In genomic region chr16:29115013-29115813, GRCh38 we compare ENCODE assay signal across 8 cellular contexts.
DNase-seq lines count a peak whose midpoint lies in the region; FAIRE-seq and TF ChIP-seq lines count a peak whose summit lies in the region.
"Not testable (repeated sequence)": the region's sequence is repeated elsewhere in the genome, so short reads cannot be mapped to it uniquely, and the experiment has no call there.

No MANE protein-coding gene starts in this region.

- not testable (repeated sequence) for H3K9ac ChIP-seq in Karpas-422 (ENCODE audit: low read length)

- WGBS in small intestine, 3 donors: 10 to 32% (median 28%) methylated on average over 23 to 25 of the region's 25 CpGs

- not testable (repeated sequence) for H2AFZ ChIP-seq in Karpas-422 (ENCODE audit: low read length)

- peaks cover 36% of the 10 kb centered on the region for H3K4me1 Mint-ChIP-seq in activated naive CD8-positive, alpha-beta T cell (ENCODE audit: low read depth)

- not testable (repeated sequence) for H3K9me3 ChIP-seq in A673 (ENCODE audit: low read depth, low read length, poor library complexity, severe bottlenecking); Karpas-422 (ENCODE audit: low read length); small intestine (ENCODE audit: control insufficient read depth, low read depth)

- H3K27me3 Mint-ChIP-seq in activated naive CD8-positive, alpha-beta T cell: not testable (repeated sequence)

- CTCF ChIA-PET in A673 (lab: Charles Lee): not testable (repeated sequence)

- not testable (repeated sequence) for FAIRE-seq in small intestine (lab: Jason Lieb, UNC)

- not testable (repeated sequence) for BruUV-seq in A673 (replicated peaks; lab: Mats Ljungman, UMichigan)

- peak overlapping the region; percentile 43 for H3K4me3 Mint-ChIP-seq in activated naive CD8-positive, alpha-beta T cell

- not testable (repeated sequence) for H3K36me3 Mint-ChIP-seq in activated naive CD8-positive, alpha-beta T cell

- not testable (repeated sequence) for DNase-seq in A673 (ENCODE audit: low spot score)
- DNase-seq in Karpas-422: peak; percentile 40
- peak; percentile 48 for DNase-seq in SK-N-DZ (ENCODE audit: low spot score)
- peak; percentile 78 for DNase-seq in fibroblast of mammary gland (ENCODE audit: low read depth)
- DNase-seq in lung microvascular endothelial cell (ENCODE audit: low read depth in 2 of 2): peak; percentile 51 to 85
- peak; percentile 60 for DNase-seq in small intestine

- H3K27ac Mint-ChIP-seq in activated naive CD8-positive, alpha-beta T cell: peak overlapping the region; percentile 81

- POLR2A ChIA-PET in A673 (lab: Charles Lee; ENCODE audit: low non-redundant PET): not testable (repeated sequence)

- peak; percentile 62 for TF ChIP-seq CTCF in A673 (conservative IDR thresholded peaks at IDR 0.05; ENCODE audit: low read depth, low read length)
- TF ChIP-seq CTCF in GM12873 (IDR thresholded peaks at IDR 0.05; ENCODE audit: insufficient read depth, low read depth, low read length, missing control alignments): peak; percentile 65
- TF ChIP-seq CTCF in fibroblast of mammary gland (conservative IDR thresholded peaks at IDR 0.05; ENCODE audit: control insufficient read depth, insufficient read depth, low read depth, low read length): peak; percentile 57

- not testable (repeated sequence) for H3K27me3 ChIP-seq in A673 (replicated peaks; ENCODE audit: insufficient read depth, low read depth, low read length, poor library complexity); Karpas-422 (ENCODE audit: low read length); small intestine (ENCODE audit: control insufficient read depth in 2 of 2, insufficient read depth in 2 of 2, low read length in 2 of 2)

- H3K36me3 ChIP-seq in A673 (ENCODE audit: insufficient read depth, low read length, poor library complexity, severe bottlenecking); small intestine (ENCODE audit: control insufficient read depth in 2 of 2, insufficient read depth in 2 of 2, low read length in 2 of 2): not testable (repeated sequence)
- peaks cover 15% of the 10 kb centered on the region for H3K36me3 ChIP-seq in Karpas-422 (ENCODE audit: insufficient read depth, low read length)

- not testable (repeated sequence) for H3K4me2 ChIP-seq in Karpas-422 (ENCODE audit: low read depth, low read length, poor library complexity, severe bottlenecking)

- not testable (repeated sequence) for H3K27ac ChIP-seq in A673 (ENCODE audit: low read depth, low read length, poor library complexity, severe bottlenecking); Karpas-422 (ENCODE audit: low read length)
- peak overlapping the region in 1 of 2 donors; percentile 48 for H3K27ac ChIP-seq in small intestine (ENCODE audit: low read depth in 1 of 2, low read length in 1 of 2)

- H3K4me3 ChIP-seq in A673 (ENCODE audit: low read depth, low read length, poor library complexity, severe bottlenecking); Karpas-422 (ENCODE audit: low read length); fibroblast of mammary gland (ENCODE audit: control insufficient read depth, low read depth, low read length); small intestine (ENCODE audit: low read depth in 1 of 2, low read length in 2 of 2): not testable (repeated sequence)

- not testable (repeated sequence) for H3K4me1 ChIP-seq in A673 (ENCODE audit: insufficient read depth, low read length, poor library complexity, severe bottlenecking); Karpas-422 (ENCODE audit: low read length); small intestine (ENCODE audit: control insufficient read depth in 2 of 2, insufficient read depth in 1 of 2, low read depth in 1 of 2, low read length in 1 of 2)

- not testable (repeated sequence) for H4K20me1 ChIP-seq in Karpas-422 (ENCODE audit: insufficient read depth, low read depth, low read length)

- intact Hi-C loops in A673 (cut with micrococcal nuclease; ENCODE audit: unreplicated experiment): not testable (repeated sequence)

- not testable (repeated sequence) for H3K9me3 Mint-ChIP-seq in activated naive CD8-positive, alpha-beta T cell (ENCODE audit: low read depth)

- peaks cover 30% of the 10 kb centered on the region for H3K79me2 ChIP-seq in Karpas-422 (ENCODE audit: low read length)

- H3K9me2 ChIP-seq in Karpas-422 (replicated peaks; ENCODE audit: insufficient read depth, low read length): not testable (repeated sequence)
